Comparison of ENCODE assay signal across 8 cellular contexts in genomic region chr10:35195361-35196306, GRCh38.
DNase-seq lines count a peak whose midpoint lies in the region; ATAC-seq and TF ChIP-seq lines count a peak whose summit lies in the region.

No MANE protein-coding gene starts in this region.

- peak; percentile 94 for DNase-seq in DMS53 (lab: John Stamatoyannopoulos, UW)
- peak; percentile 47 for DNase-seq in HuH-7.5 (ENCODE audit: low spot score)
- DNase-seq in Peyer's patch: peak in 2 of 3 donors; percentile 72 to 90
- peak; percentile 50 for DNase-seq in activated T-helper 1 cell treated with Interleukin-2 at 50 U/mL for 16 hours (ENCODE audit: low read depth)
- peak; percentile 99 for DNase-seq in fibroblast of peridontal ligament (ENCODE audit: extremely low read depth)
- DNase-seq in natural killer cell treated with Interleukin-12 subunit alpha and Interleukin-12 subunit beta and Interleukin-15 and Interleukin-18, amount 100 ng/mL, for 72 hours (ENCODE audit: low spot score): peak; percentile 84
- peak; percentile 65 for DNase-seq in stomach

- H3K4me1 ChIP-seq in Peyer's patch (peaks cover 0 to 5% (median 0%) of the 10 kb centered on the region in 4 donors), stomach (peaks cover 0 to 19% (median 9%) of the 10 kb centered on the region in 4 donors)

- TF ChIP-seq CTCF in Peyer's patch (IDR thresholded peaks at IDR 0.05) (peak; percentile 79 to 96 (median 92)), stomach (IDR thresholded peaks at IDR 0.05) (peak in 5 of 7 experiments; percentile 90 to 96 (median 92))

- peaks cover 3% of the 10 kb centered on the region for H3K9me3 Mint-ChIP-seq in natural killer cell treated with Interleukin-12 subunit alpha and Interleukin-12 subunit beta and Interleukin-15 and Interleukin-18, amount 100 ng/mL, for 72 hours

- H3K27me3 Mint-ChIP-seq in natural killer cell treated with Interleukin-12 subunit alpha and Interleukin-12 subunit beta and Interleukin-15 and Interleukin-18, amount 100 ng/mL, for 72 hours: no peaks in the 10 kb centered on the region

- no peaks in the 10 kb centered on the region for H3K27me3 ChIP-seq in Peyer's patch
- H3K27me3 ChIP-seq in stomach: no peaks in the 10 kb centered on the region

- H3K27ac Mint-ChIP-seq in natural killer cell treated with Interleukin-12 subunit alpha and Interleukin-12 subunit beta and Interleukin-15 and Interleukin-18, amount 100 ng/mL, for 72 hours: peak overlapping the region; percentile 98 to 100

- peak overlapping the region; percentile 83 to 88 (median 86) for H3K27ac ChIP-seq in Peyer's patch
- peak overlapping the region; percentile 91 to 96 (median 95) for H3K27ac ChIP-seq in stomach

- peak overlapping the region; percentile 87 for H3K4me3 Mint-ChIP-seq in natural killer cell treated with Interleukin-12 subunit alpha and Interleukin-12 subunit beta and Interleukin-15 and Interleukin-18, amount 100 ng/mL, for 72 hours

- intact Hi-C loops in stomach (cut with DNase I; ENCODE audit: low total_unique reads): no loop called here

- 0 to 1% (median 0%) methylated on average over 15 of the region's 15 CpGs for WGBS in stomach, 5 donors

- H3K4me3 ChIP-seq in Peyer's patch: peak overlapping the region; percentile 33 to 51 (median 38)
- H3K4me3 ChIP-seq in stomach: peak overlapping the region; percentile 38 to 49 (median 42)

- peaks cover 10% of the 10 kb centered on the region for H3K36me3 Mint-ChIP-seq in natural killer cell treated with Interleukin-12 subunit alpha and Interleukin-12 subunit beta and Interleukin-15 and Interleukin-18, amount 100 ng/mL, for 72 hours

- TF ChIP-seq POLR2A in Peyer's patch (IDR thresholded peaks at IDR 0.05) (peak in 1 of 2 donors; percentile 32), stomach (IDR thresholded peaks at IDR 0.05) (peak in 1 of 4 donors; percentile 11)

- H3K4me1 Mint-ChIP-seq in natural killer cell treated with Interleukin-12 subunit alpha and Interleukin-12 subunit beta and Interleukin-15 and Interleukin-18, amount 100 ng/mL, for 72 hours (ENCODE audit: low read depth in 2 of 2): peaks cover 37 to 43% of the 10 kb centered on the region in 2 donors

- H3K36me3 ChIP-seq in Peyer's patch (no peaks in the 10 kb centered on the region), stomach (no peaks in the 10 kb centered on the region)

- H3K9me3 ChIP-seq in Peyer's patch (no peaks in the 10 kb centered on the region), stomach (no peaks in the 10 kb centered on the region)

- peak; percentile 95 for ATAC-seq in GM21526 (IDR thresholded peaks at IDR 0.05; ENCODE audit: low FRiP score, unreplicated experiment)
- peak; percentile 92 to 93 for ATAC-seq in natural killer cell treated with Interleukin-12 subunit alpha and Interleukin-12 subunit beta and Interleukin-15 and Interleukin-18, amount 100 ng/mL, for 72 hours

- peak; percentile 81 for TF ChIP-seq EP300 in stomach (IDR thresholded peaks at IDR 0.05)

Comparison
In these comparisons a context has a peak if more than half of its experiments do, and no peak if none do; other contexts are left out.
1. Peak in every context shown above with its lines: DNase-seq, ATAC-seq, H3K4me3 ChIP-seq and H3K27ac ChIP-seq.
2. DNase-seq: peak in every context shown above with its lines; median percentile 99 in fibroblast of peridontal ligament; 94 in DMS53; 84 in natural killer cell treated with Interleukin-12 subunit alpha and Interleukin-12 subunit beta and Interleukin-15 and Interleukin-18, amount 100 ng/mL, for 72 hours; 81 in Peyer's patch; 65 in stomach; 50 in activated T-helper 1 cell treated with Interleukin-2 at 50 U/mL for 16 hours; 47 in HuH-7.5.